Comparison of ENCODE assay signal across 1 cellular context in genomic region chr18:50281295-50281971, GRCh38.
TF ChIP-seq lines count a peak whose summit lies in the region.

Gene MBD1, minus strand, starts transcription at chr18:50281523. Its CDS starts 1,531 bp downstream, at chr18:50279992.

TF ChIP-seq in HepG2, 621 proteins besides CTCF, POLR2A, EP300 and RAD21 (continued from another document and continues in another):
- TF ChIP-seq, protein P1, sequence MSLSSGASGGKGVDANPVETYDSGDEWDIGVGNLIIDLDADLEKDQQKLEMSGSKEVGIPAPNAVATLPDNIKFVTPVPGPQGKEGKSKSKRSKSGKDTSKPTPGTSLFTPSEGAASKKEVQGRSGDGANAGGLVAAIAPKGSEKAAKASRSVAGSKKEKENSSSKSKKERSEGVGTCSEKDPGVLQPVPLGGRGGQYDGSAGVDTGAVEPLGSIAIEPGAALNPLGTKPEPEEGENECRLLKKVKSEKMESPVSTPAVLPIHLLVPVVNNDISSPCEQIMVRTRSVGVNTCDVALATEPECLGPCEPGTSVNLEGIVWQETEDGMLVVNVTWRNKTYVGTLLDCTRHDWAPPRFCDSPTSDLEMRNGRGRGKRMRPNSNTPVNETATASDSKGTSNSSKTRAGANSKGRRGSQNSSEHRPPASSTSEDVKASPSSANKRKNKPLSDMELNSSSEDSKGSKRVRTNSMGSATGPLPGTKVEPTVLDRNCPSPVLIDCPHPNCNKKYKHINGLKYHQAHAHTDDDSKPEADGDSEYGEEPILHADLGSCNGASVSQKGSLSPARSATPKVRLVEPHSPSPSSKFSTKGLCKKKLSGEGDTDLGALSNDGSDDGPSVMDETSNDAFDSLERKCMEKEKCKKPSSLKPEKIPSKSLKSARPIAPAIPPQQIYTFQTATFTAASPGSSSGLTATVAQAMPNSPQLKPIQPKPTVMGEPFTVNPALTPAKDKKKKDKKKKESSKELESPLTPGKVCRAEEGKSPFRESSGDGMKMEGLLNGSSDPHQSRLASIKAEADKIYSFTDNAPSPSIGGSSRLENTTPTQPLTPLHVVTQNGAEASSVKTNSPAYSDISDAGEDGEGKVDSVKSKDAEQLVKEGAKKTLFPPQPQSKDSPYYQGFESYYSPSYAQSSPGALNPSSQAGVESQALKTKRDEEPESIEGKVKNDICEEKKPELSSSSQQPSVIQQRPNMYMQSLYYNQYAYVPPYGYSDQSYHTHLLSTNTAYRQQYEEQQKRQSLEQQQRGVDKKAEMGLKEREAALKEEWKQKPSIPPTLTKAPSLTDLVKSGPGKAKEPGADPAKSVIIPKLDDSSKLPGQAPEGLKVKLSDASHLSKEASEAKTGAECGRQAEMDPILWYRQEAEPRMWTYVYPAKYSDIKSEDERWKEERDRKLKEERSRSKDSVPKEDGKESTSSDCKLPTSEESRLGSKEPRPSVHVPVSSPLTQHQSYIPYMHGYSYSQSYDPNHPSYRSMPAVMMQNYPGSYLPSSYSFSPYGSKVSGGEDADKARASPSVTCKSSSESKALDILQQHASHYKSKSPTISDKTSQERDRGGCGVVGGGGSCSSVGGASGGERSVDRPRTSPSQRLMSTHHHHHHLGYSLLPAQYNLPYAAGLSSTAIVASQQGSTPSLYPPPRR (CRISPR knock-in tag; IDR thresholded peaks at IDR 0.05; ENCODE audit: borderline replicate concordance) = no peak
- TF ChIP-seq SOX13 (IDR thresholded peaks at IDR 0.05) (no peak), SOX13 (CRISPR knock-in tag; conservative IDR thresholded peaks at IDR 0.05 in 1 of 2, IDR thresholded peaks at IDR 0.05 in 1 of 2) (peak in 1 of 2 experiments; percentile 37; a peak in 2 of 4 replicates), KDM5B (CRISPR knock-in tag; IDR thresholded peaks at IDR 0.05; ENCODE audit: borderline replicate concordance) (peak; percentile 93), PATZ1 (CRISPR knock-in tag; IDR thresholded peaks at IDR 0.05) (peak; percentile 47), NKX3-1 (CRISPR knock-in tag; IDR thresholded peaks at IDR 0.05) (peak; percentile 47; the same call in 1 of the 2 replicates), ZFX (CRISPR knock-in tag; IDR thresholded peaks at IDR 0.05; ENCODE audit: low read depth) (peak; percentile 93), KLF6 (CRISPR knock-in tag; IDR thresholded peaks at IDR 0.05) (peak; percentile 73; the same call in 1 of the 2 replicates), DMAP1 (CRISPR knock-in tag; IDR thresholded peaks at IDR 0.05) (peak; percentile 65; the same call in 1 of the 2 replicates), KDM3A (CRISPR knock-in tag; IDR thresholded peaks at IDR 0.05; ENCODE audit: low read depth) (no peak), ZNF383 (CRISPR knock-in tag; IDR thresholded peaks at IDR 0.05; ENCODE audit: borderline replicate concordance) (no peak), SOX5 (CRISPR knock-in tag; IDR thresholded peaks at IDR 0.05; ENCODE audit: borderline replicate concordance) (peak; percentile 55), ADNP (CRISPR knock-in tag; IDR thresholded peaks at IDR 0.05) (no peak), ZNF703 (CRISPR knock-in tag; IDR thresholded peaks at IDR 0.05; ENCODE audit: borderline replicate concordance) (no peak), TAF1 (CRISPR knock-in tag; IDR thresholded peaks at IDR 0.05) (peak; percentile 85), PHF8 (CRISPR knock-in tag; IDR thresholded peaks at IDR 0.05) (peak; percentile 92), ZNF30 (CRISPR knock-in tag; IDR thresholded peaks at IDR 0.05) (no peak), ARID3A (IDR thresholded peaks at IDR 0.05; ENCODE audit: low read depth, low read length) (no peak), ZNF891 (CRISPR knock-in tag; IDR thresholded peaks at IDR 0.05) (0 out of 2 replicates have a peak, but pooled peaks have one; percentile 38), STAG1 (CRISPR knock-in tag; IDR thresholded peaks at IDR 0.05) (0 out of 2 replicates have a peak, but pooled peaks have one; percentile 10), RNF2 (conservative IDR thresholded peaks at IDR 0.05; ENCODE audit: low read depth) (peak; percentile 95), ZBED4 (CRISPR knock-in tag; IDR thresholded peaks at IDR 0.05; ENCODE audit: borderline replicate concordance) (no peak; the same call in 1 of the 2 replicates), MATR3 (CRISPR knock-in tag; IDR thresholded peaks at IDR 0.05) (no peak), KDM4B (CRISPR knock-in tag; IDR thresholded peaks at IDR 0.05) (peak; percentile 50; the same call in 1 of the 2 replicates), ZNF572 (CRISPR knock-in tag; IDR thresholded peaks at IDR 0.05) (peak; percentile 94; the same call in 1 of the 2 replicates), HNRNPL (IDR thresholded peaks at IDR 0.05; ENCODE audit: low read depth, low read length) (no peak), GATAD2A (CRISPR knock-in tag; IDR thresholded peaks at IDR 0.05) (peak; percentile 49; the same call in 1 of the 2 replicates)
- TF ChIP-seq, protein P2, sequence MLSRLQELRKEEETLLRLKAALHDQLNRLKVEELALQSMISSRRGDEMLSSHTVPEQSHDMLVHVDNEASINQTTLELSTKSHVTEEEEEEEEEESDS (CRISPR knock-in tag; IDR thresholded peaks at IDR 0.05; ENCODE audit: borderline replicate concordance) = peak; percentile 8; the same call in 1 of the 2 replicates
- TF ChIP-seq, protein P3, sequence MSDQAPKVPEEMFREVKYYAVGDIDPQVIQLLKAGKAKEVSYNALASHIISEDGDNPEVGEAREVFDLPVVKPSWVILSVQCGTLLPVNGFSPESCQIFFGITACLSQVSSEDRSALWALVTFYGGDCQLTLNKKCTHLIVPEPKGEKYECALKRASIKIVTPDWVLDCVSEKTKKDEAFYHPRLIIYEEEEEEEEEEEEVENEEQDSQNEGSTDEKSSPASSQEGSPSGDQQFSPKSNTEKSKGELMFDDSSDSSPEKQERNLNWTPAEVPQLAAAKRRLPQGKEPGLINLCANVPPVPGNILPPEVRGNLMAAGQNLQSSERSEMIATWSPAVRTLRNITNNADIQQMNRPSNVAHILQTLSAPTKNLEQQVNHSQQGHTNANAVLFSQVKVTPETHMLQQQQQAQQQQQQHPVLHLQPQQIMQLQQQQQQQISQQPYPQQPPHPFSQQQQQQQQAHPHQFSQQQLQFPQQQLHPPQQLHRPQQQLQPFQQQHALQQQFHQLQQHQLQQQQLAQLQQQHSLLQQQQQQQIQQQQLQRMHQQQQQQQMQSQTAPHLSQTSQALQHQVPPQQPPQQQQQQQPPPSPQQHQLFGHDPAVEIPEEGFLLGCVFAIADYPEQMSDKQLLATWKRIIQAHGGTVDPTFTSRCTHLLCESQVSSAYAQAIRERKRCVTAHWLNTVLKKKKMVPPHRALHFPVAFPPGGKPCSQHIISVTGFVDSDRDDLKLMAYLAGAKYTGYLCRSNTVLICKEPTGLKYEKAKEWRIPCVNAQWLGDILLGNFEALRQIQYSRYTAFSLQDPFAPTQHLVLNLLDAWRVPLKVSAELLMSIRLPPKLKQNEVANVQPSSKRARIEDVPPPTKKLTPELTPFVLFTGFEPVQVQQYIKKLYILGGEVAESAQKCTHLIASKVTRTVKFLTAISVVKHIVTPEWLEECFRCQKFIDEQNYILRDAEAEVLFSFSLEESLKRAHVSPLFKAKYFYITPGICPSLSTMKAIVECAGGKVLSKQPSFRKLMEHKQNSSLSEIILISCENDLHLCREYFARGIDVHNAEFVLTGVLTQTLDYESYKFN (CRISPR knock-in tag; conservative IDR thresholded peaks at IDR 0.05) = no peak; the same call in 1 of the 2 replicates
- TF ChIP-seq, protein P4, sequence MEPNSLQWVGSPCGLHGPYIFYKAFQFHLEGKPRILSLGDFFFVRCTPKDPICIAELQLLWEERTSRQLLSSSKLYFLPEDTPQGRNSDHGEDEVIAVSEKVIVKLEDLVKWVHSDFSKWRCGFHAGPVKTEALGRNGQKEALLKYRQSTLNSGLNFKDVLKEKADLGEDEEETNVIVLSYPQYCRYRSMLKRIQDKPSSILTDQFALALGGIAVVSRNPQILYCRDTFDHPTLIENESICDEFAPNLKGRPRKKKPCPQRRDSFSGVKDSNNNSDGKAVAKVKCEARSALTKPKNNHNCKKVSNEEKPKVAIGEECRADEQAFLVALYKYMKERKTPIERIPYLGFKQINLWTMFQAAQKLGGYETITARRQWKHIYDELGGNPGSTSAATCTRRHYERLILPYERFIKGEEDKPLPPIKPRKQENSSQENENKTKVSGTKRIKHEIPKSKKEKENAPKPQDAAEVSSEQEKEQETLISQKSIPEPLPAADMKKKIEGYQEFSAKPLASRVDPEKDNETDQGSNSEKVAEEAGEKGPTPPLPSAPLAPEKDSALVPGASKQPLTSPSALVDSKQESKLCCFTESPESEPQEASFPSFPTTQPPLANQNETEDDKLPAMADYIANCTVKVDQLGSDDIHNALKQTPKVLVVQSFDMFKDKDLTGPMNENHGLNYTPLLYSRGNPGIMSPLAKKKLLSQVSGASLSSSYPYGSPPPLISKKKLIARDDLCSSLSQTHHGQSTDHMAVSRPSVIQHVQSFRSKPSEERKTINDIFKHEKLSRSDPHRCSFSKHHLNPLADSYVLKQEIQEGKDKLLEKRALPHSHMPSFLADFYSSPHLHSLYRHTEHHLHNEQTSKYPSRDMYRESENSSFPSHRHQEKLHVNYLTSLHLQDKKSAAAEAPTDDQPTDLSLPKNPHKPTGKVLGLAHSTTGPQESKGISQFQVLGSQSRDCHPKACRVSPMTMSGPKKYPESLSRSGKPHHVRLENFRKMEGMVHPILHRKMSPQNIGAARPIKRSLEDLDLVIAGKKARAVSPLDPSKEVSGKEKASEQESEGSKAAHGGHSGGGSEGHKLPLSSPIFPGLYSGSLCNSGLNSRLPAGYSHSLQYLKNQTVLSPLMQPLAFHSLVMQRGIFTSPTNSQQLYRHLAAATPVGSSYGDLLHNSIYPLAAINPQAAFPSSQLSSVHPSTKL (CRISPR knock-in tag; IDR thresholded peaks at IDR 0.05) = peak; percentile 48; the same call in 1 of the 2 replicates
- TF ChIP-seq, protein P5, sequence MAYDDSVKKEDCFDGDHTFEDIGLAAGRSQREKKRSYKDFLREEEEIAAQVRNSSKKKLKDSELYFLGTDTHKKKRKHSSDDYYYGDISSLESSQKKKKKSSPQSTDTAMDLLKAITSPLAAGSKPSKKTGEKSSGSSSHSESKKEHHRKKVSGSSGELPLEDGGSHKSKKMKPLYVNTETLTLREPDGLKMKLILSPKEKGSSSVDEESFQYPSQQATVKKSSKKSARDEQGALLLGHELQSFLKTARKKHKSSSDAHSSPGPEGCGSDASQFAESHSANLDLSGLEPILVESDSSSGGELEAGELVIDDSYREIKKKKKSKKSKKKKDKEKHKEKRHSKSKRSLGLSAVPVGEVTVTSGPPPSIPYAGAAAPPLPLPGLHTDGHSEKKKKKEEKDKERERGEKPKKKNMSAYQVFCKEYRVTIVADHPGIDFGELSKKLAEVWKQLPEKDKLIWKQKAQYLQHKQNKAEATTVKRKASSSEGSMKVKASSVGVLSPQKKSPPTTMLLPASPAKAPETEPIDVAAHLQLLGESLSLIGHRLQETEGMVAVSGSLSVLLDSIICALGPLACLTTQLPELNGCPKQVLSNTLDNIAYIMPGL (CRISPR knock-in tag; IDR thresholded peaks at IDR 0.05; ENCODE audit: borderline replicate concordance in 1 of 2, low read depth in 1 of 2) = peak; percentile 64 to 82
